ENCODE assay signal across 8 cellular contexts in genomic region chr18:48841381-48842258, GRCh38.
DNase-seq lines count a peak whose midpoint lies in the region; ATAC-seq and FAIRE-seq lines count a peak whose summit lies in the region.

No MANE protein-coding gene starts in this region.

- intact Hi-C loops in left cardiac atrium (cut with DNase I) = loop anchor here in 1 of 2 donors (10.0 kb wide), 1 partner anchor 127 kb away; no protein-coding TSS in a partner anchor

- H3K27ac Mint-ChIP-seq in activated CD8-positive, alpha-beta T cell treated with anti-CD3 and anti-CD28 coated beads, Interleukin-2, amount 10 ng/mL, durations not matched to agents 7 days and 5 days = peak overlapping the region; percentile 92

- POLR2A ChIA-PET in activated CD8-positive, alpha-beta T cell treated with anti-CD3 and anti-CD28 coated beads, Interleukin-2, amount 10 ng/mL, durations not matched to agents 7 days and 5 days (lab: Charles Lee) = no interaction called here

- peaks cover 0 to 11% of the 10 kb centered on the region in 2 donors for H3K4me1 ChIP-seq in small intestine (ENCODE audit: control insufficient read depth in 2 of 2, insufficient read depth in 1 of 2, low read depth in 1 of 2, low read length in 1 of 2)

- 78 to 87% (median 81%) methylated on average over 31 of the region's 31 CpGs for WGBS in small intestine, 3 donors

- no peak overlapping the region for H3K4me3 ChIP-seq in small intestine (ENCODE audit: low read depth in 1 of 2, low read length in 2 of 2)

- ATAC-seq in activated CD8-positive, alpha-beta T cell treated with anti-CD3 and anti-CD28 coated beads, Interleukin-2, amount 10 ng/mL, durations not matched to agents 7 days and 5 days = no peak
- peak; percentile 64 to 76 for ATAC-seq in left cardiac atrium
- no peak for ATAC-seq in GM21737 (IDR thresholded peaks at IDR 0.05; ENCODE audit: unreplicated experiment)

- no peak for FAIRE-seq in small intestine (lab: Jason Lieb, UNC)

- peaks cover 78% of the 10 kb centered on the region for H3K4me1 Mint-ChIP-seq in activated CD8-positive, alpha-beta T cell treated with anti-CD3 and anti-CD28 coated beads, Interleukin-2, amount 10 ng/mL, durations not matched to agents 7 days and 5 days (ENCODE audit: low read depth)

- CTCF ChIA-PET in activated CD8-positive, alpha-beta T cell treated with anti-CD3 and anti-CD28 coated beads, Interleukin-2, amount 10 ng/mL, durations not matched to agents 7 days and 5 days (lab: Charles Lee) = interaction anchor here (1.0 kb wide), 1 partner anchor 9 kb away, joined by 3 read pairs; no protein-coding TSS in a partner anchor

- DNase-seq in HuH-7 (ENCODE audit: low spot score) (peak; percentile 77), left cardiac atrium (peak; percentile 83), small intestine (no peak), activated gamma-delta T cell (lab: John Stamatoyannopoulos, UW) (no peak), NCI-H446 treated with DMSO at 0.1 percent for 48 hours (lab: John Stamatoyannopoulos, UW) (no peak), dedifferentiated amniotic fluid mesenchymal stem cell (ENCODE audit: extremely low spot score) (no peak)
- DNase-seq in activated CD8-positive, alpha-beta T cell treated with anti-CD3 and anti-CD28 coated beads, Interleukin-2, amount 10 ng/mL, durations not matched to agents 7 days and 5 days = no peak

- H3K36me3 Mint-ChIP-seq in activated CD8-positive, alpha-beta T cell treated with anti-CD3 and anti-CD28 coated beads, Interleukin-2, amount 10 ng/mL, durations not matched to agents 7 days and 5 days (ENCODE audit: low read depth) = no peaks in the 10 kb centered on the region

- H3K27me3 ChIP-seq in small intestine (ENCODE audit: control insufficient read depth in 2 of 2, insufficient read depth in 2 of 2, low read length in 2 of 2) = no peaks in the 10 kb centered on the region

- H3K27ac ChIP-seq in small intestine (ENCODE audit: low read depth in 1 of 2, low read length in 1 of 2) = peak overlapping the region; percentile 33 to 86

- no peaks in the 10 kb centered on the region for H3K36me3 ChIP-seq in small intestine (ENCODE audit: control insufficient read depth in 2 of 2, insufficient read depth in 2 of 2, low read length in 2 of 2)

- H3K4me3 Mint-ChIP-seq in activated CD8-positive, alpha-beta T cell treated with anti-CD3 and anti-CD28 coated beads, Interleukin-2, amount 10 ng/mL, durations not matched to agents 7 days and 5 days = no peak overlapping the region

- peaks cover 6% of the 10 kb centered on the region for H3K27me3 Mint-ChIP-seq in activated CD8-positive, alpha-beta T cell treated with anti-CD3 and anti-CD28 coated beads, Interleukin-2, amount 10 ng/mL, durations not matched to agents 7 days and 5 days (ENCODE audit: low read depth)

- no peaks in the 10 kb centered on the region for H3K9me3 Mint-ChIP-seq in activated CD8-positive, alpha-beta T cell treated with anti-CD3 and anti-CD28 coated beads, Interleukin-2, amount 10 ng/mL, durations not matched to agents 7 days and 5 days (ENCODE audit: insufficient read depth)

- no peaks in the 10 kb centered on the region for H3K9me3 ChIP-seq in small intestine (ENCODE audit: control insufficient read depth, low read depth)

Comparison
In these comparisons a context has a peak if more than half of its experiments do, and no peak if none do; other contexts are left out.
1. DNase-seq: peak in HuH-7 (single experiment) and left cardiac atrium (single experiment); none in activated CD8-positive, alpha-beta T cell treated with anti-CD3 and anti-CD28 coated beads, Interleukin-2, amount 10 ng/mL, durations not matched to agents 7 days and 5 days (single experiment), small intestine (single experiment), activated gamma-delta T cell (single experiment), NCI-H446 treated with DMSO at 0.1 percent for 48 hours (single experiment) and dedifferentiated amniotic fluid mesenchymal stem cell (single experiment).
2. ATAC-seq: peak in left cardiac atrium (2 of 2); none in activated CD8-positive, alpha-beta T cell treated with anti-CD3 and anti-CD28 coated beads, Interleukin-2, amount 10 ng/mL, durations not matched to agents 7 days and 5 days (single experiment) and GM21737 (single experiment).